In the genomic region with DNA sequence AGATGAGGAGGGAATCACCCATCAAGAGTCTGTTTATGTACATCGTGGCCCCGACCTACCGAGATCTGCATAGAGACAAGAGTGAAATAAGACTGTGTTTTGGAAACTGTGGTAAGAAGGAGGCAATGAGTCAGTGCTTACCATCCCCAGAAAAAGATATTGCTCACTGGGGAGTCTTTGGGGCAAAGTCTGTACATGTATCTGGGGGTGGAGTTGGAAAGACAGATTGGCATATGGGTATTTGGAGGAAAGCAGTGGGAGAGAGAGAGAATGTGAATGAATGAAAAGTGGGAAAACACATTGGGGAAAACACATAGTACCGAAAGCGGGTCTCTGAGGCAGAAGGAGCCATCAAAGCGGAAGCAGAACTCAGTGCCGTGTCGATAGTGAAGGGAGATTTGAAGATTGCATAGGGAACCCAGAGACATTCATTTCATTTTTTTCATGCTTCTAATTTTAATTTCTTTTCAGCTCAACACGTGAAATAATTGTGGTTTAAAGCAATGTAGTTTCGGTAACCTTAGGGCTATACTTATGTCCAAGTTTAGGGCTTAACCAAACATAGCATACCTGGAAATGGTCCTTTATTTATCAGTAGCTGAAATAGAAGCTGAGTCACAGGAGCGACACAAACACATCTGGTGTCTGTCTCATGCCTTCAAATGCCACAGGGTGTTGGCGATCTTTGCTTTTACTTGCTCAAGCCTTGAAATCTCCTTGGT, we compare ENCODE assay signal across 8 cellular contexts.
DNase-seq lines count a peak whose midpoint lies in the region; ATAC-seq and TF ChIP-seq lines count a peak whose summit lies in the region.

No MANE protein-coding gene starts in this region.

- no peaks in the 10 kb centered on the region for H3K9me3 Mint-ChIP-seq in CD4-positive, alpha-beta T cell

- DNase-seq in CD4-positive, alpha-beta T cell: peak; percentile 37 to 73 (median 52)
- peak; percentile 50 for DNase-seq in HL-60 (ENCODE audit: low read depth in 1 of 2, low spot score in 1 of 2)
- DNase-seq in activated CD4-positive, alpha-beta T cell treated with anti-CD3 and anti-CD28 coated beads, Interleukin-2, amount 50 U/mL, for 1 hour: peak; percentile 60
- peak; percentile 86 for DNase-seq in fibroblast of mammary gland (ENCODE audit: low read depth)
- DNase-seq in stimulated activated CD8-positive, alpha-beta memory T cell treated with anti-CD3 and anti-CD28 coated beads, Interleukin-7, amount 100 ng/mL, for 4 hours (ENCODE audit: low read depth in 2 of 2): peak; percentile 46 to 59
- DNase-seq in iPS-NIHi7 (ENCODE audit: extremely low spot score): no peak
- DNase-seq in NCI-H1930 (lab: John Stamatoyannopoulos, UW): no peak

- H3K4me1 Mint-ChIP-seq in CD4-positive, alpha-beta T cell (ENCODE audit: low read depth): peaks cover 72% of the 10 kb centered on the region

- H3K27me3 ChIP-seq in CD4-positive, alpha-beta T cell (ENCODE audit: control insufficient read depth, insufficient read depth, low read length): no peaks in the 10 kb centered on the region
- H3K27me3 ChIP-seq in HL-60 (ENCODE audit: insufficient read depth, poor library complexity, severe bottlenecking): no peaks in the 10 kb centered on the region

- H3K36me3 Mint-ChIP-seq in CD4-positive, alpha-beta T cell (ENCODE audit: low read depth): no peaks in the 10 kb centered on the region

- peak; percentile 79 for ATAC-seq in CD4-positive, alpha-beta T cell (ENCODE audit: poor library complexity)
- peak; percentile 61 for ATAC-seq in GM21367 (IDR thresholded peaks at IDR 0.05; ENCODE audit: unreplicated experiment)

- POLR2A ChIA-PET in CD4-positive, alpha-beta T cell (lab: Charles Lee): interaction anchor here (0.8 to 1.8 kb wide), 14 partner anchors 9 to 137 kb away, joined by 3 to 21 read pairs (median 5); partner anchors contain the start of gene CD44

- intact Hi-C loops in CD4-positive, alpha-beta T cell (cut with DNase I, micrococcal nuclease): loop anchor here in 1 of 2 experiments (1.0 to 10.0 kb wide), 4 partner anchors 38 to 624 kb away; partner anchors contain the start of genes CD44 and TRIM44

- TF ChIP-seq CTCF in CD4-positive, alpha-beta T cell (IDR thresholded peaks at IDR 0.05): no peak
- TF ChIP-seq CTCF in HL-60 (IDR thresholded peaks at IDR 0.05; ENCODE audit: insufficient read depth, low read length): no peak
- TF ChIP-seq CTCF in fibroblast of mammary gland (conservative IDR thresholded peaks at IDR 0.05; ENCODE audit: control insufficient read depth, insufficient read depth, low read depth, low read length): no peak

- H3K9me3 ChIP-seq in CD4-positive, alpha-beta T cell (ENCODE audit: control insufficient read depth, low read length): no peaks in the 10 kb centered on the region

- H3K27ac Mint-ChIP-seq in CD4-positive, alpha-beta T cell: peak overlapping the region; percentile 92

- peak overlapping the region; percentile 81 for H3K4me3 Mint-ChIP-seq in CD4-positive, alpha-beta T cell

- H3K27me3 Mint-ChIP-seq in CD4-positive, alpha-beta T cell: no peaks in the 10 kb centered on the region

- peak overlapping the region; percentile 88 for H3K27ac ChIP-seq in CD4-positive, alpha-beta T cell (ENCODE audit: low read depth, low read length)
- peak overlapping the region; percentile 75 for H3K27ac ChIP-seq in HL-60 (replicated peaks)

- CTCF ChIA-PET in CD4-positive, alpha-beta T cell (lab: Charles Lee): interaction anchor here (0.6 to 1.4 kb wide), 9 partner anchors 8 to 265 kb away, joined by 3 to 8 read pairs (median 3); no protein-coding TSS in a partner anchor

- H3K4me3 ChIP-seq in HL-60 (replicated peaks; ENCODE audit: insufficient read depth, low read length) (peak overlapping the region; percentile 24), fibroblast of mammary gland (ENCODE audit: control insufficient read depth, low read depth, low read length) (no peak overlapping the region)

Comparison
In these comparisons a context has a peak if more than half of its experiments do, and no peak if none do; other contexts are left out.
1. DNase-seq: peak in CD4-positive, alpha-beta T cell (10 of 10), HL-60 (2 of 2), activated CD4-positive, alpha-beta T cell treated with anti-CD3 and anti-CD28 coated beads, Interleukin-2, amount 50 U/mL, for 1 hour (single experiment), fibroblast of mammary gland (single experiment) and stimulated activated CD8-positive, alpha-beta memory T cell treated with anti-CD3 and anti-CD28 coated beads, Interleukin-7, amount 100 ng/mL, for 4 hours (2 of 2); none in iPS-NIHi7 (single experiment) and NCI-H1930 (0 of 2).